ENCODE assay signal across 8 cellular contexts in genomic region chr14:22556021-22556989, GRCh38. TPM values are rescaled to one million over a fixed set of nuclear protein-coding genes. Genes with fewer than 3 reads are reported as not detected.
DNase-seq lines count a peak whose midpoint lies in the region; ATAC-seq and TF ChIP-seq lines count a peak whose summit lies in the region.

No MANE protein-coding gene starts in this region.

- H3K4me3 ChIP-seq in heart left ventricle = peak overlapping the region in 8 of 12 donors; percentile 29 to 52 (median 40)
- H3K4me3 ChIP-seq in skin epidermis = peak overlapping the region in 6 of 7 experiments; percentile 4 to 19 (median 10)

- H3K4me3 Mint-ChIP-seq in activated T-helper 17 cell treated with anti-CD3 and anti-CD28 coated beads, Interleukin-2, amount 50 U/mL, for 72 hours = peak overlapping the region; percentile 88

- no peaks in the 10 kb centered on the region for H3K27me3 ChIP-seq in heart left ventricle

- peaks cover 0 to 67% (median 30%) of the 10 kb centered on the region in 12 donors for H3K4me1 ChIP-seq in heart left ventricle

- H3K27ac ChIP-seq in heart left ventricle (peak overlapping the region in 10 of 12 donors; percentile 3 to 89 (median 61)), skin epidermis (peak overlapping the region in 20 of 21 experiments; percentile 4 to 98 (median 84))

- no peaks in the 10 kb centered on the region for H3K27me3 Mint-ChIP-seq in activated T-helper 17 cell treated with anti-CD3 and anti-CD28 coated beads, Interleukin-2, amount 50 U/mL, for 72 hours

- no peaks in the 10 kb centered on the region for H3K9me3 Mint-ChIP-seq in activated T-helper 17 cell treated with anti-CD3 and anti-CD28 coated beads, Interleukin-2, amount 50 U/mL, for 72 hours

- WGBS in heart left ventricle, 4 donors = 50 to 59% (median 54%) methylated on average over 17 to 28 of the region's 28 CpGs

- H3K27ac Mint-ChIP-seq in activated T-helper 17 cell treated with anti-CD3 and anti-CD28 coated beads, Interleukin-2, amount 50 U/mL, for 72 hours = peak overlapping the region; percentile 99

- H3K36me3 ChIP-seq in heart left ventricle = no peaks in the 10 kb centered on the region

- TF ChIP-seq POLR2A in heart left ventricle (IDR thresholded peaks at IDR 0.05) = no peak

- H3K36me3 Mint-ChIP-seq in activated T-helper 17 cell treated with anti-CD3 and anti-CD28 coated beads, Interleukin-2, amount 50 U/mL, for 72 hours (ENCODE audit: low read depth) = peaks cover 68% of the 10 kb centered on the region

- no peak for TF ChIP-seq CTCF in heart left ventricle (IDR thresholded peaks at IDR 0.05)

- H3K4me1 Mint-ChIP-seq in activated T-helper 17 cell treated with anti-CD3 and anti-CD28 coated beads, Interleukin-2, amount 50 U/mL, for 72 hours = peaks cover 45% of the 10 kb centered on the region

- DNase-seq in heart left ventricle (peak in 4 of 5 donors; percentile 40 to 85 (median 54)), iPS-NIHi7 (ENCODE audit: extremely low spot score) (no peak), AG08395 (ENCODE audit: low spot score) (no peak)

- intact Hi-C loops in heart left ventricle (cut with DNase I) = loop anchor here (2.0 to 10.0 kb wide), 17 partner anchors 74 to 498 kb away; partner anchors contain the start of genes AJUBA (in 2 of the 10), SLC7A7 (in 2 of the 10) and CDH24 (in 1 of the 10)

- no peaks in the 10 kb centered on the region for H3K9me3 ChIP-seq in heart left ventricle

- peak; percentile 61 for ATAC-seq in GM18858 (IDR thresholded peaks at IDR 0.05; ENCODE audit: unreplicated experiment)
- ATAC-seq in HG02973 (IDR thresholded peaks at IDR 0.05; ENCODE audit: unreplicated experiment) = peak; percentile 55
- peak; percentile 56 for ATAC-seq in activated T-helper 17 cell treated with anti-CD3 and anti-CD28 coated beads, Interleukin-2, amount 50 U/mL, for 72 hours (replicated peaks)
- peak in 3 of 4 donors; percentile 4 to 56 (median 10) for ATAC-seq in heart left ventricle

TF ChIP-seq in PFSK-1, 5 proteins besides CTCF, POLR2A, EP300 and RAD21:
- TF ChIP-seq SIN3A (IDR thresholded peaks at IDR 0.05; ENCODE audit: borderline replicate concordance, insufficient read depth, low read length) = no peak
- TF ChIP-seq, protein P1, sequence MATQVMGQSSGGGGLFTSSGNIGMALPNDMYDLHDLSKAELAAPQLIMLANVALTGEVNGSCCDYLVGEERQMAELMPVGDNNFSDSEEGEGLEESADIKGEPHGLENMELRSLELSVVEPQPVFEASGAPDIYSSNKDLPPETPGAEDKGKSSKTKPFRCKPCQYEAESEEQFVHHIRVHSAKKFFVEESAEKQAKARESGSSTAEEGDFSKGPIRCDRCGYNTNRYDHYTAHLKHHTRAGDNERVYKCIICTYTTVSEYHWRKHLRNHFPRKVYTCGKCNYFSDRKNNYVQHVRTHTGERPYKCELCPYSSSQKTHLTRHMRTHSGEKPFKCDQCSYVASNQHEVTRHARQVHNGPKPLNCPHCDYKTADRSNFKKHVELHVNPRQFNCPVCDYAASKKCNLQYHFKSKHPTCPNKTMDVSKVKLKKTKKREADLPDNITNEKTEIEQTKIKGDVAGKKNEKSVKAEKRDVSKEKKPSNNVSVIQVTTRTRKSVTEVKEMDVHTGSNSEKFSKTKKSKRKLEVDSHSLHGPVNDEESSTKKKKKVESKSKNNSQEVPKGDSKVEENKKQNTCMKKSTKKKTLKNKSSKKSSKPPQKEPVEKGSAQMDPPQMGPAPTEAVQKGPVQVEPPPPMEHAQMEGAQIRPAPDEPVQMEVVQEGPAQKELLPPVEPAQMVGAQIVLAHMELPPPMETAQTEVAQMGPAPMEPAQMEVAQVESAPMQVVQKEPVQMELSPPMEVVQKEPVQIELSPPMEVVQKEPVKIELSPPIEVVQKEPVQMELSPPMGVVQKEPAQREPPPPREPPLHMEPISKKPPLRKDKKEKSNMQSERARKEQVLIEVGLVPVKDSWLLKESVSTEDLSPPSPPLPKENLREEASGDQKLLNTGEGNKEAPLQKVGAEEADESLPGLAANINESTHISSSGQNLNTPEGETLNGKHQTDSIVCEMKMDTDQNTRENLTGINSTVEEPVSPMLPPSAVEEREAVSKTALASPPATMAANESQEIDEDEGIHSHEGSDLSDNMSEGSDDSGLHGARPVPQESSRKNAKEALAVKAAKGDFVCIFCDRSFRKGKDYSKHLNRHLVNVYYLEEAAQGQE (IDR thresholded peaks at IDR 0.05; ENCODE audit: insufficient read depth in 1 of 2, low read depth in 2 of 2, low read length in 2 of 2) = no peak
- TF ChIP-seq POLR2AphosphoS5 (IDR thresholded peaks at IDR 0.05; ENCODE audit: low read depth, low read length) = no peak
- TF ChIP-seq TAF1 (IDR thresholded peaks at IDR 0.05; ENCODE audit: borderline replicate concordance, insufficient read depth, low read length) = no peak
- peak; percentile 39 for TF ChIP-seq FOXP2 (optimal IDR thresholded peaks at IDR 0.05; ENCODE audit: borderline replicate concordance, extremely low read depth, extremely low read length, insufficient read depth)

RNA-seq across cellular contexts. Expression of gene DAD1, which starts 32.7 kb away (rescaled TPM):
- polyA plus RNA-seq in PFSK-1 (2012; ENCODE audit: insufficient read length, low read depth) = 126 TPM
- 100 to 1,000 TPM; 218 to 229 TPM for total RNA-seq in activated T-helper 17 cell treated with anti-CD3 and anti-CD28 coated beads, Interleukin-2, amount 50 U/mL, for 72 hours
- total RNA-seq in heart left ventricle = 100 to 1,000 TPM; 108 to 236 (median 147) TPM
- polyA plus RNA-seq in heart left ventricle = 100 to 1,000 TPM; 129 to 402 TPM

RNA-seq across cellular contexts. Expression of gene ABHD4, which starts 41.8 kb away (rescaled TPM):
- 4.9 TPM for polyA plus RNA-seq in PFSK-1 (2012; ENCODE audit: insufficient read length, low read depth)
- 10 to 100 TPM; 11.2 to 31.0 TPM for total RNA-seq in activated T-helper 17 cell treated with anti-CD3 and anti-CD28 coated beads, Interleukin-2, amount 50 U/mL, for 72 hours
- 10 to 100 TPM; 16.8 to 35.5 (median 25.9) TPM for total RNA-seq in heart left ventricle
- polyA plus RNA-seq in heart left ventricle = 10 to 100 TPM; 10.4 to 18.0 TPM

Comparison
In these comparisons a context has a peak if more than half of its experiments do, and no peak if none do; other contexts are left out.
1. ATAC-seq: peak in every context shown above with its lines; median percentile 61 in GM18858; 56 in activated T-helper 17 cell treated with anti-CD3 and anti-CD28 coated beads, Interleukin-2, amount 50 U/mL, for 72 hours; 55 in HG02973; 10 in heart left ventricle.
2. DNase-seq: peak in heart left ventricle (4 of 5); none in iPS-NIHi7 (single experiment) and AG08395 (single experiment).